27 cellular contexts compared by ENCODE assay signal in genomic region chr21:36882776-36883175, GRCh38.
"Had no signal": no experiment of that assay in that cellular context is flagged by ENCODE, and none has a peak within 500 bp of the region (broad histone marks: within the 10 kb centered on the region; RNA-seq: fewer than 3 reads in every experiment).

No MANE protein-coding gene starts in this region.

- H3K4me3 Mint-ChIP-seq: activated CD4-positive, alpha-beta memory T cell treated with anti-CD3 and anti-CD28 coated beads for 36 hours; activated naive CD8-positive, alpha-beta T cell treated with anti-CD3 and anti-CD28 coated beads, Interleukin-2, amount 10 ng/mL, durations not matched to agents 7 days and 5 days; immature natural killer cell; naive B cell; T-helper 1 cell treated with Interleukin-12 subunit alpha and Interleukin-12 subunit beta and Interleukin-4 antibody, amounts not matched to agents 30 μg/mL and 1 μg/mL, for 36 hours had no signal

- DNase-seq: activated CD4-positive, alpha-beta memory T cell treated with anti-CD3 and anti-CD28 coated beads for 36 hours; activated CD4-positive, alpha-beta T cell treated with anti-CD3 and anti-CD28 coated beads for 4 hours; activated CD4-positive, CD25-positive, alpha-beta regulatory T cell; activated naive CD4-positive, alpha-beta T cell treated with Interleukin-2 at 50 U/mL for 16 hours; activated naive CD8-positive, alpha-beta T cell treated with anti-CD3 and anti-CD28 coated beads, Interleukin-2, amount 10 ng/mL, durations not matched to agents 7 days and 5 days; activated T-cell treated with anti-CD3 and anti-CD28 coated beads, Interleukin-2, amount 50 U/mL, for 48 hours; amygdala; cerebellar nuclear complex; cortex of kidney; glutamatergic neuron; immature natural killer cell; left lung; naive B cell; occipital lobe; retina; sigmoid colon; spleen; stimulated activated CD4-positive, alpha-beta T cell treated with anti-CD3 and anti-CD28 coated beads, Interleukin-4, amount 100 ng/mL, for 1 hour; stimulated activated naive CD8-positive, alpha-beta T cell treated with anti-CD3 and anti-CD28 coated beads, Interleukin-15, Interleukin-2, amounts not matched to agents 100 U/mL and 50 U/mL, for 24 hours; T1000; thyroid gland; upper lobe of right lung had no signal

- H3K36me3 ChIP-seq: left lung, sigmoid colon, thyroid gland, upper lobe of right lung had no signal

- H2AFZ ChIP-seq: hepatocyte had no signal

- H3K27ac Mint-ChIP-seq: activated CD4-positive, alpha-beta memory T cell treated with anti-CD3 and anti-CD28 coated beads for 36 hours; activated naive CD8-positive, alpha-beta T cell treated with anti-CD3 and anti-CD28 coated beads, Interleukin-2, amount 10 ng/mL, durations not matched to agents 7 days and 5 days; immature natural killer cell; naive B cell; T-helper 1 cell treated with Interleukin-12 subunit alpha and Interleukin-12 subunit beta and Interleukin-4 antibody, amounts not matched to agents 30 μg/mL and 1 μg/mL, for 36 hours had no signal

- FAIRE-seq: endometrium had no signal

- H3K79me2 ChIP-seq: hepatocyte had no signal

- H3K4me2 ChIP-seq: hepatocyte had no signal

- H3K4me3 ChIP-seq: hepatocyte, left lung, lung, sigmoid colon, spleen, thyroid gland, upper lobe of right lung had no signal

- ATAC-seq: foreskin keratinocyte; left lung; stimulated activated naive CD8-positive, alpha-beta T cell treated with anti-CD3 and anti-CD28 coated beads, Interleukin-15, Interleukin-2, amounts not matched to agents 100 U/mL and 50 U/mL, for 24 hours; upper lobe of right lung had no signal

- H3K4me1 ChIP-seq: left lung, sigmoid colon, spleen, thyroid gland, upper lobe of right lung had no signal

- H3K4me1 Mint-ChIP-seq: activated naive CD8-positive, alpha-beta T cell treated with anti-CD3 and anti-CD28 coated beads, Interleukin-2, amount 10 ng/mL, durations not matched to agents 7 days and 5 days; immature natural killer cell; naive B cell had no signal

- H3K27ac ChIP-seq: foreskin keratinocyte, hepatocyte, left lung, sigmoid colon, spleen, thyroid gland, upper lobe of right lung had no signal

- H3K27me3 Mint-ChIP-seq: activated CD4-positive, alpha-beta memory T cell treated with anti-CD3 and anti-CD28 coated beads for 36 hours; activated naive CD8-positive, alpha-beta T cell treated with anti-CD3 and anti-CD28 coated beads, Interleukin-2, amount 10 ng/mL, durations not matched to agents 7 days and 5 days; naive B cell had no signal

- H3K27me3 ChIP-seq: foreskin keratinocyte, hepatocyte, left lung, sigmoid colon, spleen, thyroid gland, upper lobe of right lung had no signal

- H3K9me3 ChIP-seq: thyroid gland, upper lobe of right lung had no signal
